In genomic region chr2:15412309-15412708, GRCh38 we compare ENCODE assay signal across 29 cellular contexts.
"Had no signal": no experiment of that assay in that cellular context is flagged by ENCODE, and none has a peak within 500 bp of the region (broad histone marks: within the 10 kb centered on the region; RNA-seq: fewer than 3 reads in every experiment).

No MANE protein-coding gene starts in this region.

- ATAC-seq: activated CD4-positive, alpha-beta T cell treated with anti-CD3 and anti-CD28 coated beads for 36 hours; activated CD8-positive, alpha-beta memory T cell treated with anti-CD3 and anti-CD28 coated beads, Interleukin-2, amount 10 ng/mL, durations not matched to agents 7 days and 5 days; activated CD8-positive, alpha-beta T cell treated with anti-CD3 and anti-CD28 coated beads, Interleukin-2, amount 10 ng/mL, durations not matched to agents 7 days and 5 days; activated naive CD4-positive, alpha-beta T cell treated with anti-CD3 and anti-CD28 coated beads, Interleukin-2, amount 50 U/mL, for 72 hours; activated T-cell treated with anti-CD3 and anti-CD28 coated beads, Interleukin-2, amount 50 U/mL, for 72 hours had no signal

- H3K4me3 Mint-ChIP-seq: activated CD4-positive, alpha-beta memory T cell treated with anti-CD3 and anti-CD28 coated beads for 36 hours; activated CD4-positive, alpha-beta T cell treated with anti-CD3 and anti-CD28 coated beads for 36 hours; activated CD4-positive, alpha-beta T cell treated with anti-CD3 and anti-CD28 coated beads, Interleukin-2, amount 10 ng/mL, durations not matched to agents 24 days and 14 days; activated CD8-positive, alpha-beta memory T cell treated with anti-CD3 and anti-CD28 coated beads, Interleukin-2, amount 10 ng/mL, durations not matched to agents 7 days and 5 days; activated CD8-positive, alpha-beta T cell treated with anti-CD3 and anti-CD28 coated beads, Interleukin-2, amount 10 ng/mL, durations not matched to agents 7 days and 5 days; activated naive CD4-positive, alpha-beta T cell treated with anti-CD3 and anti-CD28 coated beads, Interleukin-2, amount 10 ng/mL, durations not matched to agents 7 days and 5 days; activated naive CD8-positive, alpha-beta T cell treated with anti-CD3 and anti-CD28 coated beads, Interleukin-2, amount 10 ng/mL, durations not matched to agents 7 days and 5 days; activated T-cell treated with anti-CD3 and anti-CD28 coated beads, Interleukin-2, amount 50 U/mL, for 24 hours; activated T-cell treated with anti-CD3 and anti-CD28 coated beads, Interleukin-2, amount 50 U/mL, for 72 hours; brain had no signal

- H3K27ac ChIP-seq: ascending aorta, breast epithelium, colonic mucosa, epithelial cell of prostate, esophagus squamous epithelium had no signal

- H3K27me3 ChIP-seq: ascending aorta, breast epithelium, colonic mucosa, esophagus squamous epithelium, heart left ventricle had no signal

- H3K9me3 Mint-ChIP-seq: activated CD4-positive, alpha-beta memory T cell treated with anti-CD3 and anti-CD28 coated beads for 36 hours; activated CD4-positive, alpha-beta T cell treated with anti-CD3 and anti-CD28 coated beads, Interleukin-2, amount 10 ng/mL, durations not matched to agents 24 days and 14 days; activated naive CD4-positive, alpha-beta T cell treated with anti-CD3 and anti-CD28 coated beads, Interleukin-2, amount 10 ng/mL, durations not matched to agents 7 days and 5 days; activated naive CD4-positive, alpha-beta T cell treated with anti-CD3 and anti-CD28 coated beads, Interleukin-2, amount 50 U/mL, for 72 hours; activated T-cell treated with anti-CD3 and anti-CD28 coated beads, Interleukin-2, amount 50 U/mL, for 24 hours; activated T-cell treated with anti-CD3 and anti-CD28 coated beads, Interleukin-2, amount 50 U/mL, for 72 hours had no signal

- H3K4me1 Mint-ChIP-seq: activated CD4-positive, alpha-beta T cell treated with anti-CD3 and anti-CD28 coated beads for 36 hours; activated CD4-positive, alpha-beta T cell treated with anti-CD3 and anti-CD28 coated beads, Interleukin-2, amount 10 ng/mL, durations not matched to agents 24 days and 14 days; activated CD8-positive, alpha-beta memory T cell treated with anti-CD3 and anti-CD28 coated beads, Interleukin-2, amount 10 ng/mL, durations not matched to agents 7 days and 5 days; activated naive CD4-positive, alpha-beta T cell treated with anti-CD3 and anti-CD28 coated beads, Interleukin-2, amount 10 ng/mL, durations not matched to agents 7 days and 5 days; activated naive CD8-positive, alpha-beta T cell treated with anti-CD3 and anti-CD28 coated beads, Interleukin-2, amount 10 ng/mL, durations not matched to agents 7 days and 5 days; brain had no signal

- DNase-seq: activated CD4-positive, alpha-beta memory T cell treated with anti-CD3 and anti-CD28 coated beads for 36 hours; activated CD4-positive, alpha-beta T cell treated with anti-CD3 and anti-CD28 coated beads for 36 hours; activated CD4-positive, alpha-beta T cell treated with anti-CD3 and anti-CD28 coated beads, Interleukin-2, amount 10 ng/mL, durations not matched to agents 24 days and 14 days; activated CD4-positive, CD25-positive, alpha-beta regulatory T cell; activated CD4-positive, CD25-positive, alpha-beta regulatory T cell treated with anti-CD3 and anti-CD28 coated beads, Interleukin-2, amount 50 U/mL, for 72 hours; activated CD8-positive, alpha-beta memory T cell treated with anti-CD3 and anti-CD28 coated beads, Interleukin-2, amount 10 ng/mL, durations not matched to agents 7 days and 5 days; activated CD8-positive, alpha-beta memory T cell treated with anti-CD3 and anti-CD28 coated beads, Interleukin-2, amount 50 U/mL, for 4 hours; activated CD8-positive, alpha-beta T cell treated with anti-CD3 and anti-CD28 coated beads, Interleukin-2, amount 10 ng/mL, durations not matched to agents 7 days and 5 days; activated gamma-delta T cell; activated naive CD4-positive, alpha-beta T cell; activated naive CD4-positive, alpha-beta T cell treated with anti-CD3 and anti-CD28 coated beads, Interleukin-2, amount 10 ng/mL, durations not matched to agents 7 days and 5 days; activated naive CD8-positive, alpha-beta T cell treated with anti-CD3 and anti-CD28 coated beads, Interleukin-2, amount 10 ng/mL, durations not matched to agents 7 days and 5 days; activated T-cell treated with anti-CD3 and anti-CD28 coated beads for 4 hours; activated T-cell treated with anti-CD3 and anti-CD28 coated beads, Interleukin-2, amount 50 U/mL, for 24 hours; activated T-cell treated with anti-CD3 and anti-CD28 coated beads, Interleukin-2, amount 50 U/mL, for 72 hours; central memory CD4-positive, alpha-beta T cell; cerebellar nuclear complex; colonic mucosa; effector CD8-positive, alpha-beta T cell; esophagus squamous epithelium; foreskin melanocyte; glutamatergic neuron; heart left ventricle; T-helper 2 cell had no signal

- H3K9me3 ChIP-seq: ascending aorta, breast epithelium, colonic mucosa, esophagus squamous epithelium, heart left ventricle had no signal

- H3K4me1 ChIP-seq: ascending aorta, breast epithelium, colonic mucosa, esophagus squamous epithelium had no signal

- H3K36me3 ChIP-seq: breast epithelium, colonic mucosa had no signal

- H3K4me3 ChIP-seq: ascending aorta, breast epithelium, colonic mucosa, esophagus squamous epithelium, heart left ventricle had no signal

- H3K27me3 Mint-ChIP-seq: activated CD4-positive, alpha-beta memory T cell treated with anti-CD3 and anti-CD28 coated beads for 36 hours; activated CD4-positive, alpha-beta T cell treated with anti-CD3 and anti-CD28 coated beads for 36 hours; activated CD4-positive, alpha-beta T cell treated with anti-CD3 and anti-CD28 coated beads, Interleukin-2, amount 10 ng/mL, durations not matched to agents 24 days and 14 days; activated CD8-positive, alpha-beta memory T cell treated with anti-CD3 and anti-CD28 coated beads, Interleukin-2, amount 10 ng/mL, durations not matched to agents 7 days and 5 days; activated naive CD4-positive, alpha-beta T cell treated with anti-CD3 and anti-CD28 coated beads, Interleukin-2, amount 10 ng/mL, durations not matched to agents 7 days and 5 days; activated naive CD8-positive, alpha-beta T cell treated with anti-CD3 and anti-CD28 coated beads, Interleukin-2, amount 10 ng/mL, durations not matched to agents 7 days and 5 days; activated T-cell treated with anti-CD3 and anti-CD28 coated beads, Interleukin-2, amount 50 U/mL, for 24 hours; brain had no signal

- H3K27ac Mint-ChIP-seq: activated CD4-positive, alpha-beta memory T cell treated with anti-CD3 and anti-CD28 coated beads for 36 hours; activated CD4-positive, alpha-beta T cell treated with anti-CD3 and anti-CD28 coated beads for 36 hours; activated CD4-positive, alpha-beta T cell treated with anti-CD3 and anti-CD28 coated beads, Interleukin-2, amount 10 ng/mL, durations not matched to agents 24 days and 14 days; activated CD8-positive, alpha-beta memory T cell treated with anti-CD3 and anti-CD28 coated beads, Interleukin-2, amount 10 ng/mL, durations not matched to agents 7 days and 5 days; activated CD8-positive, alpha-beta T cell treated with anti-CD3 and anti-CD28 coated beads, Interleukin-2, amount 10 ng/mL, durations not matched to agents 7 days and 5 days; activated naive CD4-positive, alpha-beta T cell treated with anti-CD3 and anti-CD28 coated beads, Interleukin-2, amount 10 ng/mL, durations not matched to agents 7 days and 5 days; activated naive CD4-positive, alpha-beta T cell treated with anti-CD3 and anti-CD28 coated beads, Interleukin-2, amount 50 U/mL, for 72 hours; activated naive CD8-positive, alpha-beta T cell treated with anti-CD3 and anti-CD28 coated beads, Interleukin-2, amount 10 ng/mL, durations not matched to agents 7 days and 5 days; activated T-cell treated with anti-CD3 and anti-CD28 coated beads, Interleukin-2, amount 50 U/mL, for 24 hours; activated T-cell treated with anti-CD3 and anti-CD28 coated beads, Interleukin-2, amount 50 U/mL, for 72 hours; brain had no signal
